In genomic region chr7:21944616-21945373, GRCh38 we compare ENCODE assay signal across 1 cellular context.
TF ChIP-seq lines count a peak whose summit lies in the region.

No MANE protein-coding gene starts in this region.

TF ChIP-seq in IMR-90, 13 proteins besides CTCF, POLR2A, EP300 and RAD21:
- TF ChIP-seq, protein P1, sequence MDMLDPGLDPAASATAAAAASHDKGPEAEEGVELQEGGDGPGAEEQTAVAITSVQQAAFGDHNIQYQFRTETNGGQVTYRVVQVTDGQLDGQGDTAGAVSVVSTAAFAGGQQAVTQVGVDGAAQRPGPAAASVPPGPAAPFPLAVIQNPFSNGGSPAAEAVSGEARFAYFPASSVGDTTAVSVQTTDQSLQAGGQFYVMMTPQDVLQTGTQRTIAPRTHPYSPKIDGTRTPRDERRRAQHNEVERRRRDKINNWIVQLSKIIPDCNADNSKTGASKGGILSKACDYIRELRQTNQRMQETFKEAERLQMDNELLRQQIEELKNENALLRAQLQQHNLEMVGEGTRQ (IDR thresholded peaks at IDR 0.05; ENCODE audit: low read depth, low read length), result no peak
- TF ChIP-seq RCOR1 (IDR thresholded peaks at IDR 0.05; ENCODE audit: insufficient replicate concordance, low read length) (no peak), CHD1 (IDR thresholded peaks at IDR 0.05; ENCODE audit: low read depth, low read length) (no peak), NFE2L2 (IDR thresholded peaks at IDR 0.05; ENCODE audit: low read depth, low read length) (no peak)
- TF ChIP-seq, protein P2, sequence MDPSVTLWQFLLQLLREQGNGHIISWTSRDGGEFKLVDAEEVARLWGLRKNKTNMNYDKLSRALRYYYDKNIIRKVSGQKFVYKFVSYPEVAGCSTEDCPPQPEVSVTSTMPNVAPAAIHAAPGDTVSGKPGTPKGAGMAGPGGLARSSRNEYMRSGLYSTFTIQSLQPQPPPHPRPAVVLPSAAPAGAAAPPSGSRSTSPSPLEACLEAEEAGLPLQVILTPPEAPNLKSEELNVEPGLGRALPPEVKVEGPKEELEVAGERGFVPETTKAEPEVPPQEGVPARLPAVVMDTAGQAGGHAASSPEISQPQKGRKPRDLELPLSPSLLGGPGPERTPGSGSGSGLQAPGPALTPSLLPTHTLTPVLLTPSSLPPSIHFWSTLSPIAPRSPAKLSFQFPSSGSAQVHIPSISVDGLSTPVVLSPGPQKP (IDR thresholded peaks at IDR 0.05; ENCODE audit: borderline replicate concordance, low read depth, low read length), result no peak
